In genomic region chr9:131349881-131350563, GRCh38 we compare ENCODE assay signal across 8 cellular contexts. TPM values are rescaled to one million over a fixed set of nuclear protein-coding genes. Genes with fewer than 3 reads are reported as not detected.
DNase-seq lines count a peak whose midpoint lies in the region; ATAC-seq and TF ChIP-seq lines count a peak whose summit lies in the region.

No MANE protein-coding gene starts in this region.

- TF ChIP-seq CTCF in GM10266 (IDR thresholded peaks at IDR 0.05; ENCODE audit: control insufficient read depth, insufficient read depth, low read depth, missing control alignments), result peak; percentile 87
- TF ChIP-seq CTCF in foreskin keratinocyte (conservative IDR thresholded peaks at IDR 0.05), result peak; percentile 93
- peak; percentile 80 for TF ChIP-seq CTCF in neural progenitor cell (IDR thresholded peaks at IDR 0.05)

- peak overlapping the region; percentile 79 for H3K4me2 ChIP-seq in neural progenitor cell

- H3F3A ChIP-seq in neural progenitor cell (ENCODE audit: low read depth), result peaks cover 5% of the 10 kb centered on the region

- H2AFZ ChIP-seq in neural progenitor cell (replicated peaks), result peak overlapping the region; percentile 99

- H3K36me3 ChIP-seq in SJCRH30 (no peaks in the 10 kb centered on the region), neural progenitor cell (no peaks in the 10 kb centered on the region), stomach smooth muscle (ENCODE audit: control insufficient read depth in 2 of 2, insufficient read depth in 2 of 2, low read length in 2 of 2) (no peaks in the 10 kb centered on the region)

- H3K4me1 ChIP-seq in SJCRH30, result peaks cover 8% of the 10 kb centered on the region
- H3K4me1 ChIP-seq in foreskin keratinocyte, result no peaks in the 10 kb centered on the region
- H3K4me1 ChIP-seq in neural progenitor cell, result peaks cover 4% of the 10 kb centered on the region
- peaks cover 8% of the 10 kb centered on the region for H3K4me1 ChIP-seq in stomach smooth muscle (ENCODE audit: control insufficient read depth, insufficient read depth, low read length)

- peak overlapping the region; percentile 47 for H3K27ac Mint-ChIP-seq in neural progenitor cell

- no peaks in the 10 kb centered on the region for H3K36me3 Mint-ChIP-seq in neural progenitor cell

- peaks cover 9% of the 10 kb centered on the region for H3K4me1 Mint-ChIP-seq in neural progenitor cell

- peaks cover 3% of the 10 kb centered on the region for H3K9me3 Mint-ChIP-seq in neural progenitor cell

- H3K9ac ChIP-seq in neural progenitor cell (no peak overlapping the region), stomach smooth muscle (ENCODE audit: low read length in 2 of 2) (peak overlapping the region; percentile 20 to 68)

- H3K4me3 ChIP-seq in SJCRH30 (peak overlapping the region; percentile 47), neural progenitor cell (peak overlapping the region; percentile 37), stomach smooth muscle (ENCODE audit: low read length in 2 of 2) (peak overlapping the region; percentile 64 to 69)

- ATAC-seq in foreskin keratinocyte (peak; percentile 73), GM18907 (IDR thresholded peaks at IDR 0.05; ENCODE audit: unreplicated experiment) (no peak)

- H3K4me3 Mint-ChIP-seq in neural progenitor cell, result peak overlapping the region; percentile 77

- DNase-seq in GM10266 (ENCODE audit: extremely low spot score) (peak; percentile 82), MV-4-11 (lab: John Stamatoyannopoulos, UW) (peak; percentile 74), SJCRH30 (peak; percentile 95), foreskin keratinocyte (peak in 1 of 2 donors; percentile 51), neural progenitor cell (ENCODE audit: low spot score) (peak; percentile 88)
- DNase-seq in activated effector memory CD4-positive, alpha-beta T cell treated with anti-CD3 and anti-CD28 coated beads, Interleukin-2, amount 50 U/mL, for 16 hours, result peak; percentile 93

- peaks cover 7% of the 10 kb centered on the region for H3K27me3 Mint-ChIP-seq in neural progenitor cell (ENCODE audit: insufficient read depth, low read depth)

- H3K27me3 ChIP-seq in SJCRH30 (no peaks in the 10 kb centered on the region), foreskin keratinocyte (no peaks in the 10 kb centered on the region), neural progenitor cell (no peaks in the 10 kb centered on the region), stomach smooth muscle (ENCODE audit: control insufficient read depth in 1 of 2, insufficient read depth in 2 of 2, low read length in 2 of 2) (peaks cover 0 to 4% of the 10 kb centered on the region in 2 donors)

- no peaks in the 10 kb centered on the region for H3K79me2 ChIP-seq in neural progenitor cell (ENCODE audit: low read depth)

- no peaks in the 10 kb centered on the region for H4K20me1 ChIP-seq in neural progenitor cell (ENCODE audit: low read depth)

- H3K9me3 ChIP-seq in SJCRH30 (replicated peaks) (no peaks in the 10 kb centered on the region), neural progenitor cell (ENCODE audit: low read depth) (no peaks in the 10 kb centered on the region), stomach smooth muscle (ENCODE audit: control insufficient read depth in 2 of 2, low read length in 2 of 2) (no peaks in the 10 kb centered on the region)

- H3K27ac ChIP-seq in SJCRH30 (peak overlapping the region; percentile 15; the same call in 1 of the 2 replicates), foreskin keratinocyte (no peak overlapping the region), neural progenitor cell (no peak overlapping the region), stomach smooth muscle (ENCODE audit: low read length) (no peak overlapping the region)

RNA-seq across cellular contexts. Expression of gene PRRC2B, which starts 43.9 kb away (rescaled TPM):
- total RNA-seq in SJCRH30 (2014; rRNA removed; shearing (Covaris generic)), result 173 and 185 TPM in 2 replicates
- 85.0 and 89.2 TPM in 2 replicates for total RNA-seq in foreskin keratinocyte
- polyA plus RNA-seq in foreskin keratinocyte, result 29.7 and 32.0 TPM in 2 replicates
- total RNA-seq in neural progenitor cell (ENCODE audit: low replicate concordance), result 139 and 148 TPM in 2 replicates
